In the genomic region with DNA sequence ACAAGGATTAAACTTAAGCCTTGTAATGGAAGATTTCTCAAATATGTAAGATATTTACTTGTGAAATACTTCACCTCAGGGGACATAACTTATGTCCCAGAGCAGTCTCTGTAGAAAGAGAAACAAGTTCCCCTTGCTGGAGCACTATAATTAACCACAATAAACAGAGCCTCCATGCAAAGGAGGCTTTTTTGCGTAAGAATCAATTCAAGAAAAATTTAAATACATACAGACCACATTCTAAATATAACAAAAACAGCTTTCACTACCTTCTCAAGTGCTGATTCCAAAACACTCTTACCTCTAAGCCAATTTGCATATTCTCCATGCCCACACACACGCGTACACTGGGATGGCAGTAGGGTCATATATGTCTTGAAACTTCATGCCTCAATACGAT, we compare ENCODE assay signal across 13 cellular contexts. TPM values are rescaled to one million over a fixed set of nuclear protein-coding genes. Genes with fewer than 3 reads are reported as not detected.
A peak's percentile ranks its signal among the peaks of the same experiment; 100 is the strongest.
DNase-seq lines count a peak whose midpoint lies in the region; ATAC-seq and TF ChIP-seq lines count a peak whose summit lies in the region.
"Had no signal": no experiment of that assay in that cellular context is flagged by ENCODE, and none has a peak within 500 bp of the region (broad histone marks: within the 10 kb centered on the region; RNA-seq: fewer than 3 reads in every experiment).

No MANE protein-coding gene starts in this region.

- peak overlapping the region; percentile 41 for H3K9ac ChIP-seq in SK-N-MC (ENCODE audit: insufficient read length)

- intact Hi-C loops in heart right ventricle (cut with DNase I) (no loop called here), posterior vena cava (cut with DNase I) (no loop called here)
- intact Hi-C loops in CD8-positive, alpha-beta T cell (cut with DNase I, micrococcal nuclease), result no loop called here

- ATAC-seq in HG03108 (IDR thresholded peaks at IDR 0.05; ENCODE audit: unreplicated experiment) (peak; percentile 89), heart right ventricle (no peak)
- no peak for ATAC-seq in CD8-positive, alpha-beta T cell

- CTCF ChIA-PET in CD8-positive, alpha-beta T cell (lab: Charles Lee), result no interaction called here

- no peak overlapping the region; the same call in 1 of the 2 replicates for H3K4me3 ChIP-seq in SK-N-MC
- no peak overlapping the region for H3K4me3 ChIP-seq in heart right ventricle
- no peak overlapping the region for H3K4me3 ChIP-seq in CD8-positive, alpha-beta T cell (ENCODE audit: low read depth, low read length)
- H3K4me3 ChIP-seq: dorsolateral prefrontal cortex, vagina had no signal

- DNase-seq in GM10266 (ENCODE audit: extremely low spot score), result peak; percentile 67
- peak; percentile 54 for DNase-seq in GM20000 (ENCODE audit: low spot score)
- DNase-seq in SK-N-MC (ENCODE audit: low read depth, low spot score), result peak; percentile 60
- no peak for DNase-seq in heart right ventricle
- DNase-seq in posterior vena cava (ENCODE audit: low spot score), result no peak
- DNase-seq in middle frontal gyrus (ENCODE audit: extremely low spot score, low spot score), result no peak
- DNase-seq in CD8-positive, alpha-beta T cell, result no peak
- DNase-seq: activated CD8-positive, alpha-beta memory T cell treated with anti-CD3 and anti-CD28 coated beads, Interleukin-2, amount 50 U/mL, for 4 hours; CD4-positive, CD25-positive, alpha-beta regulatory T cell; dorsolateral prefrontal cortex; mesendoderm had no signal

- H3K4me1 ChIP-seq in heart right ventricle, result no peaks in the 10 kb centered on the region
- no peaks in the 10 kb centered on the region for H3K4me1 ChIP-seq in CD8-positive, alpha-beta T cell (ENCODE audit: insufficient read depth, low read length)
- H3K4me1 ChIP-seq: vagina had no signal

- peaks cover 4% of the 10 kb centered on the region for H3K9me3 Mint-ChIP-seq in CD8-positive, alpha-beta T cell

- H3K4me1 Mint-ChIP-seq in CD8-positive, alpha-beta T cell (ENCODE audit: low read depth), result no peaks in the 10 kb centered on the region

- H3K36me3 Mint-ChIP-seq in CD8-positive, alpha-beta T cell, result peaks cover 6% of the 10 kb centered on the region

- H3K27me3 ChIP-seq in heart right ventricle, result no peaks in the 10 kb centered on the region
- H3K27me3 ChIP-seq in CD8-positive, alpha-beta T cell (ENCODE audit: insufficient read depth, low read length), result no peaks in the 10 kb centered on the region
- H3K27me3 ChIP-seq: dorsolateral prefrontal cortex, vagina had no signal

- POLR2A ChIA-PET in CD8-positive, alpha-beta T cell (lab: Charles Lee), result no interaction called here

- no peaks in the 10 kb centered on the region for H3K27me3 Mint-ChIP-seq in CD8-positive, alpha-beta T cell (ENCODE audit: low read depth)
- H3K27me3 Mint-ChIP-seq: CD4-positive, CD25-positive, alpha-beta regulatory T cell had no signal

- H3K36me3 ChIP-seq in SK-N-MC (ENCODE audit: insufficient read depth, low read length) (peaks cover 21% of the 10 kb centered on the region), heart right ventricle (peaks cover 0 to 33% (median 0%) of the 10 kb centered on the region in 9 donors)
- no peaks in the 10 kb centered on the region for H3K36me3 ChIP-seq in CD8-positive, alpha-beta T cell (ENCODE audit: insufficient read depth, low read length)
- H3K36me3 ChIP-seq: vagina had no signal

- TF ChIP-seq CTCF in GM10266 (IDR thresholded peaks at IDR 0.05; ENCODE audit: control insufficient read depth, insufficient read depth, low read depth, missing control alignments) (no peak), GM20000 (IDR thresholded peaks at IDR 0.05; ENCODE audit: extremely low read depth, missing control alignments) (no peak), heart right ventricle (IDR thresholded peaks at IDR 0.05) (no peak)
- no peak for TF ChIP-seq CTCF in CD8-positive, alpha-beta T cell (IDR thresholded peaks at IDR 0.05)

- H3K4me3 Mint-ChIP-seq in CD8-positive, alpha-beta T cell, result no peak overlapping the region

- 89 to 91% methylated on average over 4 of the region's 4 CpGs for WGBS in heart right ventricle, 2 donors

- H3K9me3 ChIP-seq in SK-N-MC (ENCODE audit: low read depth, low read length), result no peaks in the 10 kb centered on the region
- H3K9me3 ChIP-seq in heart right ventricle, result peaks cover 0 to 19% (median 5%) of the 10 kb centered on the region in 11 donors
- peaks cover 3% of the 10 kb centered on the region for H3K9me3 ChIP-seq in CD8-positive, alpha-beta T cell (ENCODE audit: low read length)
- H3K9me3 ChIP-seq: vagina had no signal

- H3K27ac ChIP-seq in SK-N-MC (peak overlapping the region; percentile 95), heart right ventricle (no peak overlapping the region)
- H3K27ac ChIP-seq in CD8-positive, alpha-beta T cell (ENCODE audit: low read depth, low read length), result no peak overlapping the region
- H3K27ac ChIP-seq: dorsolateral prefrontal cortex, vagina had no signal

- no peak overlapping the region for H3K27ac Mint-ChIP-seq in CD8-positive, alpha-beta T cell

RNA-seq across cellular contexts. Expression of a gene that starts 30.7 kb away (rescaled TPM):
- total RNA-seq in heart right ventricle (10 to 100 TPM in 1 of 10 donors, 1 to 10 TPM in 9; 2.2 to 17.6 (median 3.7) TPM), posterior vena cava (1 to 10 TPM; 2.4 to 2.7 TPM)
- polyA plus RNA-seq in heart right ventricle, result 1 to 10 TPM; 1.7 to 2.7 TPM
- under 1 TPM; 0.75 to 0.95 TPM for total RNA-seq in CD8-positive, alpha-beta T cell

RNA-seq across cellular contexts. Expression of a gene that starts 42.5 kb away (rescaled TPM):
- total RNA-seq in heart right ventricle (10 to 100 TPM; 25.7 to 36.7 (median 32.1) TPM), posterior vena cava (10 to 100 TPM; 43.7 to 47.3 TPM)
- 10 to 100 TPM; 17.9 to 24.9 TPM for polyA plus RNA-seq in heart right ventricle
- 10 to 100 TPM; 14.5 to 18.5 TPM for total RNA-seq in CD8-positive, alpha-beta T cell

RNA-seq across cellular contexts. Expression of a gene that starts 53.1 kb away (rescaled TPM):
- total RNA-seq in heart right ventricle, result 1 to 10 TPM; 2.4 to 5.1 (median 3.4) TPM
- polyA plus RNA-seq in heart right ventricle, result 1 to 10 TPM; 1.9 to 2.7 TPM
- 1 to 10 TPM; 1.9 to 3.0 TPM for total RNA-seq in posterior vena cava
- 1 to 10 TPM; 4.1 to 4.6 TPM for total RNA-seq in CD8-positive, alpha-beta T cell

Comparison
In these comparisons a context has a peak if more than half of its experiments do, and no peak if none do; other contexts are left out.
1. DNase-seq: peak in GM10266 (single experiment), GM20000 (single experiment) and SK-N-MC (single experiment); none in heart right ventricle (0 of 2), posterior vena cava (single experiment), middle frontal gyrus (single experiment) and CD8-positive, alpha-beta T cell (0 of 7).